Comparison of ENCODE assay signal across 8 cellular contexts in the genomic region with DNA sequence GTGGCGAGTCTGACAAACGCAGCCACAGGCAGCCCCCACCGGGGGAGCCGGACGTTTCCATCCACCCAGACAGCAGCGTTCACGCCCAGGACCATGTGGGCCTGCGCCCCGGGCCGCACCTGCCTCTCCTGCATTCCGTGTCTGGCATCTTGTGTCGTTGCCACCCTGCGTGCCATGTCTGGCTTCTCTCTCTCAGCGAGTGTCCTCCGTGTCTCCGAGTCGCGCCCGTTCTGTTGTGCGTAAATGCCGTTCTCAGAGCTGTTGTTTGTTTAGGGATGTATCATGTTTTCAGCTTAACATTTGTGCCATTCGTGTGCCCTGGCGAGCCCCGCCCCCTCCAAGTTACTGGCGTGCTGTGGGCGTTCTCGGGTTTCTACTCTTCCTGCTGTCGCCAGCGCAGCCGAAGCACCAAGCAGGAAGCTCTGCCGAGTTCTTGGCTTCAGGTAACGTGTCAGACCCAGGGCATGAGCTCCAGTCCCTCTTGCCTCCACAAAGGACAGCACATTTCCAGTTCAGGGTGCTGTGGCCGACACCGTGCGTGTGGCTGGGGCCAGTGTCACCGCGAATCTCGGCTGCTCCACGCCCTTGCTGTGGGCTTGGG. TPM values are rescaled to one million over a fixed set of nuclear protein-coding genes. Genes with fewer than 3 reads are reported as not detected.
DNase-seq lines count a peak whose midpoint lies in the region; TF ChIP-seq lines count a peak whose summit lies in the region.

No MANE protein-coding gene starts in this region.

- TF ChIP-seq CTCF in ovary (IDR thresholded peaks at IDR 0.05), result no peak

- no peaks in the 10 kb centered on the region for H3K27me3 ChIP-seq in ovary
- peaks cover 30% of the 10 kb centered on the region for H3K27me3 ChIP-seq in HAP-1 (ENCODE audit: low read depth)

- WGBS in ovary, 3 donors, result 55 to 63% (median 57%) methylated on average over 39 of the region's 39 CpGs

- peak; percentile 51 for DNase-seq in NCI-H345 (lab: John Stamatoyannopoulos, UW)
- no peak for DNase-seq in NCI-H345 treated with DMSO at 0.1 percent for 48 hours (lab: John Stamatoyannopoulos, UW; ENCODE audit: unreplicated experiment)
- DNase-seq in NCI-H510A treated with DMSO at 0.1 percent for 48 hours (lab: John Stamatoyannopoulos, UW), result peak; percentile 29
- DNase-seq in activated naive CD4-positive, alpha-beta T cell treated with anti-CD3 and anti-CD28 coated beads for 36 hours, result peak; percentile 56
- peak; percentile 39 for DNase-seq in stimulated activated CD4-positive, alpha-beta T cell treated with anti-CD3 and anti-CD28 coated beads, Interleukin-2, amount 100 ng/mL, for 4 hours (ENCODE audit: low read depth)
- no peak for DNase-seq in ovary
- no peak for DNase-seq in HCEC 1CT
- DNase-seq in HAP-1 (ENCODE audit: low spot score in 2 of 2), result no peak

- H3K4me3 Mint-ChIP-seq in activated naive CD4-positive, alpha-beta T cell treated with anti-CD3 and anti-CD28 coated beads for 36 hours, result peak overlapping the region; percentile 61

- no peak overlapping the region for H3K4me3 ChIP-seq in ovary
- H3K4me3 ChIP-seq in HAP-1, result no peak overlapping the region

- intact Hi-C loops in activated naive CD4-positive, alpha-beta T cell treated with anti-CD3 and anti-CD28 coated beads for 36 hours (cut with micrococcal nuclease), result loop anchor here (1.0 kb wide), 1 partner anchor 10 kb away; no protein-coding TSS in a partner anchor
- intact Hi-C loops in ovary (cut with DNase I), result no loop called here

- H3K9me3 Mint-ChIP-seq in activated naive CD4-positive, alpha-beta T cell treated with anti-CD3 and anti-CD28 coated beads for 36 hours, result peaks cover 6% of the 10 kb centered on the region

- peaks cover 28% of the 10 kb centered on the region for H3K4me1 Mint-ChIP-seq in activated naive CD4-positive, alpha-beta T cell treated with anti-CD3 and anti-CD28 coated beads for 36 hours (ENCODE audit: low read depth)

- no peak for TF ChIP-seq POLR2A in ovary (IDR thresholded peaks at IDR 0.05)

- H3K9me3 ChIP-seq in ovary (no peaks in the 10 kb centered on the region), HAP-1 (no peaks in the 10 kb centered on the region)

- no peak overlapping the region for H3K27ac Mint-ChIP-seq in activated naive CD4-positive, alpha-beta T cell treated with anti-CD3 and anti-CD28 coated beads for 36 hours

- H3K36me3 ChIP-seq in ovary (no peaks in the 10 kb centered on the region), HAP-1 (replicated peaks) (no peaks in the 10 kb centered on the region)

- H3K4me1 ChIP-seq in ovary (ENCODE audit: insufficient read depth) (no peaks in the 10 kb centered on the region), HAP-1 (no peaks in the 10 kb centered on the region)

- in situ Hi-C loops in HAP-1 (cut with MboI; ENCODE audit: low sequenced_read_pairs), result no loop called here

- CTCF ChIA-PET in activated naive CD4-positive, alpha-beta T cell treated with anti-CD3 and anti-CD28 coated beads for 36 hours (lab: Charles Lee), result interaction anchor here (0.8 to 1.9 kb wide), 3 partner anchors 9 to 117 kb away, joined by 3 to 4 read pairs (median 4); no protein-coding TSS in a partner anchor

- no peak for TF ChIP-seq EP300 in ovary (IDR thresholded peaks at IDR 0.05)

- no peaks in the 10 kb centered on the region for H3K36me3 Mint-ChIP-seq in activated naive CD4-positive, alpha-beta T cell treated with anti-CD3 and anti-CD28 coated beads for 36 hours (ENCODE audit: low read depth)

- H3K27ac ChIP-seq in ovary, result no peak overlapping the region

- no peaks in the 10 kb centered on the region for H3K27me3 Mint-ChIP-seq in activated naive CD4-positive, alpha-beta T cell treated with anti-CD3 and anti-CD28 coated beads for 36 hours (ENCODE audit: low read depth)

RNA-seq across cellular contexts. Expression of a gene that starts 34.6 kb away (rescaled TPM):
- 10 to 100 TPM; 27.1 to 27.4 TPM for total RNA-seq in activated naive CD4-positive, alpha-beta T cell treated with anti-CD3 and anti-CD28 coated beads for 36 hours
- total RNA-seq in ovary, result 10 to 100 TPM in 6 of 7 donors, 1 to 10 TPM in 1; 8.6 to 23.4 (median 18.5) TPM
- polyA plus RNA-seq in ovary, result 10 to 100 TPM in 1 of 2 donors, 1 to 10 TPM in 1; 1.2 to 24.6 TPM

RNA-seq across cellular contexts. Expression of a gene that starts 34.8 kb away (rescaled TPM):
- 10 to 100 TPM; 18.8 to 20.0 TPM for total RNA-seq in activated naive CD4-positive, alpha-beta T cell treated with anti-CD3 and anti-CD28 coated beads for 36 hours
- total RNA-seq in ovary, result 10 to 100 TPM; 18.0 to 26.2 (median 21.8) TPM
- 10 to 100 TPM in 1 of 2 donors, 1 to 10 TPM in 1; 10.0 to 21.9 TPM for polyA plus RNA-seq in ovary

Comparison
In these comparisons a context has a peak if more than half of its experiments do, and no peak if none do; other contexts are left out.
1. DNase-seq: peak in NCI-H345 (single experiment), NCI-H510A treated with DMSO at 0.1 percent for 48 hours (single experiment), activated naive CD4-positive, alpha-beta T cell treated with anti-CD3 and anti-CD28 coated beads for 36 hours (single experiment) and stimulated activated CD4-positive, alpha-beta T cell treated with anti-CD3 and anti-CD28 coated beads, Interleukin-2, amount 100 ng/mL, for 4 hours (single experiment); none in NCI-H345 treated with DMSO at 0.1 percent for 48 hours (single experiment), ovary (0 of 5), HCEC 1CT (single experiment) and HAP-1 (0 of 2).